Comparison of ENCODE assay signal across 8 cellular contexts in genomic region chr16:68644715-68645493, GRCh38. TPM values are rescaled to one million over a fixed set of nuclear protein-coding genes. Genes with fewer than 3 reads are reported as not detected.
DNase-seq lines count a peak whose midpoint lies in the region; ATAC-seq, FAIRE-seq and TF ChIP-seq lines count a peak whose summit lies in the region.

Gene CDH3 (plus strand): TSS chr16:68645310. CDS start chr16:68645380, 70 bp downstream.

- H3K9ac ChIP-seq in endocrine pancreas (ENCODE audit: control insufficient read depth, insufficient read depth, low read length), result peak within 1 kb of the TSS; percentile 66
- H3K9ac ChIP-seq in neural progenitor cell, result no peak within 1 kb of the TSS

- H3K27me3 ChIP-seq in RWPE2 (ENCODE audit: insufficient read depth, poor library complexity, severe bottlenecking) (no peaks in the 10 kb centered on the region), endocrine pancreas (ENCODE audit: control insufficient read depth, insufficient read depth, low read length) (peaks cover 3% of the 10 kb centered on the region), neural progenitor cell (peaks cover 44% of the 10 kb centered on the region)

- no peak within 1 kb of the TSS for H3K27ac Mint-ChIP-seq in neural progenitor cell

- peaks cover 40% of the 10 kb centered on the region for H3K36me3 ChIP-seq in RWPE2 (ENCODE audit: low read depth)
- H3K36me3 ChIP-seq in endocrine pancreas (ENCODE audit: control insufficient read depth, insufficient read depth, low read length), result no peaks in the 10 kb centered on the region
- H3K36me3 ChIP-seq in neural progenitor cell, result no peaks in the 10 kb centered on the region

- H3K9me3 Mint-ChIP-seq in neural progenitor cell, result no peaks in the 10 kb centered on the region

- H3K9me3 ChIP-seq in RWPE2 (ENCODE audit: severe bottlenecking) (no peaks in the 10 kb centered on the region), endocrine pancreas (ENCODE audit: control insufficient read depth, low read length) (no peaks in the 10 kb centered on the region), neural progenitor cell (ENCODE audit: low read depth) (no peaks in the 10 kb centered on the region)

- H3K27ac ChIP-seq in 22Rv1 (peak within 1 kb of the TSS; percentile 71), RWPE2 (ENCODE audit: poor library complexity, severe bottlenecking) (peak within 1 kb of the TSS; percentile 84), neural progenitor cell (no peak within 1 kb of the TSS)

- peak; percentile 28 for DNase-seq in GM12891 (ENCODE audit: insufficient read length, low spot score)
- DNase-seq in RWPE2 (ENCODE audit: low spot score), result peak; percentile 96
- DNase-seq in neural progenitor cell (ENCODE audit: low spot score), result peak; percentile 78
- DNase-seq in NCI-H187 treated with DMSO at 0.1 percent for 48 hours (lab: John Stamatoyannopoulos, UW), result no peak

- H3K4me2 ChIP-seq in neural progenitor cell, result peak within 1 kb of the TSS; percentile 96

- peak within 1 kb of the TSS; percentile 83 for H3K4me3 Mint-ChIP-seq in neural progenitor cell

- peaks cover 50% of the 10 kb centered on the region for H3F3A ChIP-seq in neural progenitor cell (ENCODE audit: low read depth)

- no peak for FAIRE-seq in GM12891 (lab: Jason Lieb, UNC)

- H3K36me3 Mint-ChIP-seq in neural progenitor cell, result no peaks in the 10 kb centered on the region

- peaks cover 20% of the 10 kb centered on the region for H3K4me1 ChIP-seq in RWPE2 (ENCODE audit: insufficient read depth, poor library complexity, severe bottlenecking)
- H3K4me1 ChIP-seq in endocrine pancreas (ENCODE audit: control insufficient read depth, insufficient read depth, low read length), result no peaks in the 10 kb centered on the region
- H3K4me1 ChIP-seq in neural progenitor cell, result peaks cover 31% of the 10 kb centered on the region

- H4K20me1 ChIP-seq in neural progenitor cell (ENCODE audit: low read depth), result peaks cover 11% of the 10 kb centered on the region

- peaks cover 27% of the 10 kb centered on the region for H3K4me1 Mint-ChIP-seq in neural progenitor cell

- no peak for TF ChIP-seq POLR2A in GM12891 (IDR thresholded peaks at IDR 0.05; ENCODE audit: low read depth, low read length)

- TF ChIP-seq CTCF in 22Rv1 (IDR thresholded peaks at IDR 0.05), result 0 out of 2 replicates have a peak, but pooled peaks have one; percentile 4
- TF ChIP-seq CTCF in RWPE2 (IDR thresholded peaks at IDR 0.05; ENCODE audit: poor library complexity, severe bottlenecking), result peak; percentile 31
- TF ChIP-seq CTCF in neural progenitor cell (IDR thresholded peaks at IDR 0.05), result peak; percentile 17

- H3K4me3 ChIP-seq in RWPE2 (ENCODE audit: severe bottlenecking), result peak within 1 kb of the TSS; percentile 61
- H3K4me3 ChIP-seq in endocrine pancreas (ENCODE audit: control insufficient read depth, insufficient read depth, low read length), result no peak within 1 kb of the TSS
- H3K4me3 ChIP-seq in neural progenitor cell, result peak within 1 kb of the TSS; percentile 60

- peaks cover 25% of the 10 kb centered on the region for H3K27me3 Mint-ChIP-seq in neural progenitor cell (ENCODE audit: insufficient read depth, low read depth)

- peak within 1 kb of the TSS; percentile 72 for H2AFZ ChIP-seq in neural progenitor cell (replicated peaks)

- peaks cover 14% of the 10 kb centered on the region for H3K79me2 ChIP-seq in neural progenitor cell (ENCODE audit: low read depth)

- ATAC-seq in RWPE2 (ENCODE audit: low read depth), result peak; percentile 82
- ATAC-seq in GM19455 (IDR thresholded peaks at IDR 0.05; ENCODE audit: unreplicated experiment), result no peak
- ATAC-seq in GM21576 (IDR thresholded peaks at IDR 0.05; ENCODE audit: unreplicated experiment), result no peak

TF ChIP-seq in GM12891, 5 proteins besides CTCF, POLR2A, EP300 and RAD21:
- TF ChIP-seq SPI1 (IDR thresholded peaks at IDR 0.05; ENCODE audit: low read depth, low read length) (0 out of 2 replicates have a peak, but pooled peaks have one; percentile 2), TAF1 (IDR thresholded peaks at IDR 0.05; ENCODE audit: low read depth, low read length) (no peak), POLR2AphosphoS5 (IDR thresholded peaks at IDR 0.05; ENCODE audit: low read depth, low read length) (no peak), PAX5 (IDR thresholded peaks at IDR 0.05; ENCODE audit: insufficient read depth, low read length, severe bottlenecking) (no peak)

RNA-seq across cellular contexts. Expression of gene CDH3, which starts in this region (rescaled TPM):
- 0.06 TPM for polyA plus RNA-seq in GM12891 (2012; ENCODE audit: low read depth, missing spikeins)
- total RNA-seq in neural progenitor cell (ENCODE audit: low replicate concordance), result 3.9 and 11.0 TPM in 2 replicates
